ENCODE assay signal across 8 cellular contexts in genomic region chr13:99087954-99088491, GRCh38.
DNase-seq lines count a peak whose midpoint lies in the region; ATAC-seq, FAIRE-seq and TF ChIP-seq lines count a peak whose summit lies in the region.

No MANE protein-coding gene starts in this region.

- in situ Hi-C loops in GM12878 (cut with MboI): no loop called here

- peak overlapping the region; percentile 54; the same call in 1 of the 2 replicates for H3K9ac ChIP-seq in GM12878 (ENCODE audit: control insufficient read depth, insufficient read depth, low read length)

- TF ChIP-seq CTCF in PC-9 (conservative IDR thresholded peaks at IDR 0.05) (no peak), GM12878 (IDR thresholded peaks at IDR 0.05 in 2 of 3, conservative IDR thresholded peaks at IDR 0.05 in 1 of 3; ENCODE audit: control insufficient read depth in 2 of 3, extremely low read depth in 1 of 3, insufficient read depth in 1 of 3, low read depth in 3 of 3, low read length in 3 of 3) (no peak), kidney epithelial cell (IDR thresholded peaks at IDR 0.05; ENCODE audit: insufficient read depth, low read length, poor library complexity, severe bottlenecking) (no peak)

- no peak for TF ChIP-seq POLR2A in GM12878 (IDR thresholded peaks at IDR 0.05; ENCODE audit: low read depth, low read length)

- H2AFZ ChIP-seq in PC-9: peak overlapping the region; percentile 90
- H2AFZ ChIP-seq in GM12878 (ENCODE audit: control insufficient read depth, low read depth, low read length): peak overlapping the region; percentile 94

- SMC1A ChIA-PET in GM12878 (lab: Charles Lee; ENCODE audit: uncharacterized antibody, unreplicated experiment): interaction anchor here (1.3 to 1.4 kb wide), 2 partner anchors 13 to 189 kb away, joined by 3 to 4 read pairs; no protein-coding TSS in a partner anchor

- no peaks in the 10 kb centered on the region for H3K9me3 ChIP-seq in PC-9 (ENCODE audit: insufficient read depth, low read depth)
- H3K9me3 ChIP-seq in GM12878 (replicated peaks; ENCODE audit: control insufficient read depth, insufficient read depth, low read length): no peaks in the 10 kb centered on the region

- H3K9me2 ChIP-seq in PC-9 (ENCODE audit: insufficient read depth): no peaks in the 10 kb centered on the region

- H3K36me3 ChIP-seq in PC-9 (ENCODE audit: low read depth) (no peaks in the 10 kb centered on the region), GM12878 (ENCODE audit: control insufficient read depth in 2 of 2, insufficient read depth in 2 of 2, low read length in 1 of 2) (no peaks in the 10 kb centered on the region), kidney epithelial cell (ENCODE audit: control insufficient read depth, insufficient read depth, low read length) (no peaks in the 10 kb centered on the region)

- RAD21 ChIA-PET in GM12878 (lab: Charles Lee; ENCODE audit: unreplicated experiment): no interaction called here

- DNase-seq in stimulated activated naive CD4-positive, alpha-beta T cell (lab: John Stamatoyannopoulos, UW): peak in 4 of 6 experiments; percentile 22 to 69 (median 53)
- DNase-seq in stimulated activated naive CD4-positive, alpha-beta T cell treated with Interleukin-2 at 50 U/mL for 16 hours (lab: John Stamatoyannopoulos, UW): no peak
- DNase-seq in PC-9: peak in 1 of 2 experiments; percentile 77
- DNase-seq in GM12878 (ENCODE audit: low read depth, low spot score): no peak
- DNase-seq in kidney epithelial cell (ENCODE audit: low read depth): no peak
- peak; percentile 28 for DNase-seq in stimulated activated naive CD8-positive, alpha-beta T cell treated with anti-CD3 and anti-CD28 coated beads, Interleukin-15, Interleukin-2, amounts not matched to agents 100 U/mL and 50 U/mL, for 24 hours
- DNase-seq in GM19238 (ENCODE audit: insufficient read length, low spot score): no peak

- H3F3A ChIP-seq in PC-9 (ENCODE audit: insufficient read depth, low read depth): peaks cover 24% of the 10 kb centered on the region

- H3K4me1 ChIP-seq in PC-9 (replicated peaks; ENCODE audit: insufficient read depth) (peaks cover 37% of the 10 kb centered on the region), GM12878 (ENCODE audit: control insufficient read depth, insufficient read depth, low read length) (peaks cover 8% of the 10 kb centered on the region)

- whole genome bisulfite sequencing in GM12878 (ENCODE audit: insufficient coverage, insufficient replicate concordance, low lambda C conversion rate, missing lambda C conversion rate): under 1% methylated on average over 16 of the region's 16 CpGs

- POLR2A ChIA-PET in PC-9 (lab: Charles Lee; ENCODE audit: unreplicated experiment) (interaction anchor here (0.6 kb wide), 2 partner anchors 63 to 316 kb away, joined by 3 to 8 read pairs; no protein-coding TSS in a partner anchor), GM12878 (lab: Charles Lee) (no interaction called here)

- peak; percentile 7 for FAIRE-seq in GM12878 (lab: Jason Lieb, UNC)

- CTCF ChIA-PET in PC-9 (lab: Charles Lee): interaction anchor here (0.5 to 1.1 kb wide), 2 partner anchors 199 to 530 kb away, joined by 3 to 5 read pairs; no protein-coding TSS in a partner anchor
- CTCF ChIA-PET in GM12878 (lab: Yijun Ruan, JAX): no interaction called here

- H3K79me2 ChIP-seq in PC-9 (ENCODE audit: low read depth) (peaks cover 41% of the 10 kb centered on the region), GM12878 (ENCODE audit: control insufficient read depth, insufficient read depth, low read length) (no peaks in the 10 kb centered on the region)

- BruUV-seq in PC-9 (replicated peaks; lab: Mats Ljungman, UMichigan) (TSS peak; percentile 84), GM12878 (replicated peaks; lab: Mats Ljungman, UMichigan) (no TSS peak)

- peak overlapping the region; percentile 84 for H3K4me3 ChIP-seq in PC-9
- H3K4me3 ChIP-seq in GM12878: peak overlapping the region; percentile 88
- peak overlapping the region; percentile 80 for H3K4me3 ChIP-seq in kidney epithelial cell (ENCODE audit: low read depth, low read length)

- H3K27ac ChIP-seq in PC-9 (peak overlapping the region; percentile 72), GM12878 (ENCODE audit: control insufficient read depth, insufficient read depth) (no peak overlapping the region)

- intact Hi-C loops in PC-9 (cut with micrococcal nuclease; ENCODE audit: unreplicated experiment) (loop anchor here (1.0 to 10.0 kb wide), 5 partner anchors 41 to 177 kb away; no protein-coding TSS in a partner anchor), GM12878 (cut with micrococcal nuclease; ENCODE audit: unreplicated experiment) (no loop called here)

- TF ChIP-seq RAD21 in GM12878 (IDR thresholded peaks at IDR 0.05; ENCODE audit: insufficient read depth, low read depth, low read length): no peak

- H3K4me2 ChIP-seq in PC-9: peak overlapping the region; percentile 97
- peak overlapping the region; percentile 91 for H3K4me2 ChIP-seq in GM12878 (ENCODE audit: control insufficient read depth, insufficient read depth)

- no peak for TF ChIP-seq EP300 in GM12878 (IDR thresholded peaks at IDR 0.05; ENCODE audit: borderline replicate concordance in 1 of 2, control insufficient read depth in 1 of 2, low read depth in 2 of 2, low read length in 2 of 2)

- H4K20me1 ChIP-seq in PC-9 (ENCODE audit: insufficient read depth) (peaks cover 13% of the 10 kb centered on the region; the same call in 1 of the 2 replicates), GM12878 (ENCODE audit: control insufficient read depth, insufficient read depth) (no peaks in the 10 kb centered on the region)

- ATAC-seq in HG03108 (IDR thresholded peaks at IDR 0.05; ENCODE audit: unreplicated experiment) (peak; percentile 7), GM12878 (peak; percentile 54)
- ATAC-seq in stimulated activated naive CD8-positive, alpha-beta T cell treated with anti-CD3 and anti-CD28 coated beads, Interleukin-15, Interleukin-2, amounts not matched to agents 100 U/mL and 50 U/mL, for 24 hours: peak; percentile 24

- H3K27me3 ChIP-seq in PC-9 (ENCODE audit: insufficient read depth, low read depth) (no peaks in the 10 kb centered on the region), GM12878 (replicated peaks in 1 of 2; ENCODE audit: control insufficient read depth in 2 of 2, insufficient read depth in 2 of 2, low read length in 1 of 2) (peaks cover 0 to 1% of the 10 kb centered on the region in 2 experiments; a peak in 1 of 4 replicates), kidney epithelial cell (ENCODE audit: control insufficient read depth, insufficient read depth, low read length) (no peaks in the 10 kb centered on the region)

TF ChIP-seq in GM12878, 131 proteins besides CTCF, POLR2A, EP300 and RAD21:
- TF ChIP-seq BCL11A (IDR thresholded peaks at IDR 0.05; ENCODE audit: low read depth, low read length) (no peak), TBL1XR1 (IDR thresholded peaks at IDR 0.05; ENCODE audit: low read depth, low read length) (no peak), GABPA (IDR thresholded peaks at IDR 0.05; ENCODE audit: low read depth) (no peak), NFIC (IDR thresholded peaks at IDR 0.05; ENCODE audit: low read depth, low read length) (no peak), MAX (IDR thresholded peaks at IDR 0.05; ENCODE audit: low read depth, low read length) (no peak), EGR1 (IDR thresholded peaks at IDR 0.05; ENCODE audit: borderline replicate concordance in 1 of 2, low read depth in 2 of 2, low read length in 2 of 2) (no peak), CREM (IDR thresholded peaks at IDR 0.05; ENCODE audit: low read depth) (no peak), PML (IDR thresholded peaks at IDR 0.05; ENCODE audit: low read length) (no peak), EED (IDR thresholded peaks at IDR 0.05; ENCODE audit: low read depth) (no peak), LARP7 (IDR thresholded peaks at IDR 0.05) (no peak), NR2F1 (conservative IDR thresholded peaks at IDR 0.05) (no peak), E2F4 (IDR thresholded peaks at IDR 0.05; ENCODE audit: low read depth, low read length) (no peak), SMAD5 (IDR thresholded peaks at IDR 0.05; ENCODE audit: low read depth) (no peak), CBX5 (IDR thresholded peaks at IDR 0.05; ENCODE audit: low read depth) (no peak), NR2C2 (IDR thresholded peaks at IDR 0.05; ENCODE audit: borderline replicate concordance, control insufficient read depth, insufficient read length, low read depth) (no peak), HDAC2 (IDR thresholded peaks at IDR 0.05) (no peak)

Comparison
In these comparisons a context has a peak if more than half of its experiments do, and no peak if none do; other contexts are left out.
1. DNase-seq: peak in stimulated activated naive CD4-positive, alpha-beta T cell (4 of 6) and stimulated activated naive CD8-positive, alpha-beta T cell treated with anti-CD3 and anti-CD28 coated beads, Interleukin-15, Interleukin-2, amounts not matched to agents 100 U/mL and 50 U/mL, for 24 hours (single experiment); none in stimulated activated naive CD4-positive, alpha-beta T cell treated with Interleukin-2 at 50 U/mL for 16 hours (single experiment), GM12878 (single experiment), kidney epithelial cell (single experiment) and GM19238 (single experiment).
2. Peak in every context shown above with its lines, with median percentiles within 50 percentile points of each other: ATAC-seq and H3K4me3 ChIP-seq.